In the genomic region with DNA sequence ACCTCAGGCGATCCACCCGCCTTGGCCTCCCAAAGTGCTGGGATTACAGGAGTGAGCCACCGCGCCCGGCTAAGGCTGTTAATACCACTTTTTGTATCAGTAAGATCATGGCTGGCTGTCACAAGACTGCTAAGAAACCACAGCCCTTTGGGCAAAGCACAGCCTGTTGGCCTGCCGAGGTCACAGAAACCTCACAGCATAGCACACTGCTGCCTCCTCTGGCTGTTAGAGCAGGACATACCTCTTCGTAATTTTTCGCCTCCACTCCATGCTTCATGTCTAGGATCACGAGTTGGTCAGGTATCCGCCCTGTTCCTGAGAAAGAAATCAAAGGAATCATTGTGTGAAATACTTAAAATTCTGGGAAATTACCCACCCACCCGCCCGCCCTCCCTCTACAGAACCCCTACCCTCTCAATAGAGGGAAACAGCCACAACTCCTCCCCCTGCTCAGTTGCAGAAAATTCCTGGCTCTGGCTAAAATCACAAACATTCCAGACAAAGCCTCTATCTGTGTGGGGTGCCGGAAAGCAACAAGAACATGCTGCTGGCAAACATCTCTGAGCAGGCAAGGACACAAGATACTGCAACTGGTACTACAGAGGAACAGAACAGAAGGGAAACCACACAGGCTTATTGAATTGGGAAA, we compare ENCODE assay signal across 8 cellular contexts. TPM values are rescaled to one million over a fixed set of nuclear protein-coding genes. Genes with fewer than 3 reads are reported as not detected.
DNase-seq lines count a peak whose midpoint lies in the region; ATAC-seq, FAIRE-seq and TF ChIP-seq lines count a peak whose summit lies in the region.

No MANE protein-coding gene starts in this region.

- no peak overlapping the region for H3K27ac ChIP-seq in WERI-Rb-1

- peaks cover 55% of the 10 kb centered on the region for H3K36me3 ChIP-seq in WERI-Rb-1
- H3K36me3 ChIP-seq in neuron (ENCODE audit: insufficient read depth, low read length): peaks cover 30% of the 10 kb centered on the region

- FAIRE-seq in frontal cortex (lab: Jason Lieb, UNC): no peak

- H3K4me3 ChIP-seq in WERI-Rb-1 (ENCODE audit: low read depth, low read length): no peak overlapping the region
- peak overlapping the region; percentile 13 for H3K4me3 ChIP-seq in neuron (ENCODE audit: low read length)

- ATAC-seq in GM19328 (IDR thresholded peaks at IDR 0.05; ENCODE audit: unreplicated experiment): no peak
- no peak for ATAC-seq in GM18520 (IDR thresholded peaks at IDR 0.05; ENCODE audit: unreplicated experiment)
- ATAC-seq in GM19324 (IDR thresholded peaks at IDR 0.05; ENCODE audit: low FRiP score, unreplicated experiment): no peak

- H3K27me3 ChIP-seq in WERI-Rb-1 (ENCODE audit: insufficient read depth, low read depth, severe bottlenecking) (no peaks in the 10 kb centered on the region), neuron (ENCODE audit: insufficient read depth, low read length) (no peaks in the 10 kb centered on the region)

- DNase-seq in WERI-Rb-1: no peak
- peak; percentile 34 to 46 for DNase-seq in frontal cortex (ENCODE audit: low spot score in 2 of 2)
- DNase-seq in retina: no peak

- H3K9me3 ChIP-seq in WERI-Rb-1 (ENCODE audit: severe bottlenecking) (no peaks in the 10 kb centered on the region), neuron (ENCODE audit: low read length) (no peaks in the 10 kb centered on the region)

- peaks cover 9% of the 10 kb centered on the region for H3K4me1 ChIP-seq in neuron (ENCODE audit: insufficient read depth, low read length)

- no peak overlapping the region for H2AFZ ChIP-seq in neuron (ENCODE audit: low read depth, low read length)

- TF ChIP-seq CTCF in GM12873 (IDR thresholded peaks at IDR 0.05; ENCODE audit: insufficient read depth, low read depth, low read length, missing control alignments): peak; percentile 29
- TF ChIP-seq CTCF in WERI-Rb-1 (IDR thresholded peaks at IDR 0.05; ENCODE audit: low read depth, low read length): peak; percentile 26; the same call in 1 of the 2 replicates

RNA-seq across cellular contexts. Expression of a gene that starts 20.7 kb away (rescaled TPM):
- 20.0 TPM for total RNA-seq in frontal cortex

RNA-seq across cellular contexts. Expression of a gene that starts 28.9 kb away (rescaled TPM):
- 108 TPM for total RNA-seq in frontal cortex

Comparison
In these comparisons a context has a peak if more than half of its experiments do, and no peak if none do; other contexts are left out.
1. DNase-seq: peak in frontal cortex (2 of 2); none in WERI-Rb-1 (single experiment) and retina (single experiment).